ENCODE assay signal across 19 cellular contexts in the genomic region with DNA sequence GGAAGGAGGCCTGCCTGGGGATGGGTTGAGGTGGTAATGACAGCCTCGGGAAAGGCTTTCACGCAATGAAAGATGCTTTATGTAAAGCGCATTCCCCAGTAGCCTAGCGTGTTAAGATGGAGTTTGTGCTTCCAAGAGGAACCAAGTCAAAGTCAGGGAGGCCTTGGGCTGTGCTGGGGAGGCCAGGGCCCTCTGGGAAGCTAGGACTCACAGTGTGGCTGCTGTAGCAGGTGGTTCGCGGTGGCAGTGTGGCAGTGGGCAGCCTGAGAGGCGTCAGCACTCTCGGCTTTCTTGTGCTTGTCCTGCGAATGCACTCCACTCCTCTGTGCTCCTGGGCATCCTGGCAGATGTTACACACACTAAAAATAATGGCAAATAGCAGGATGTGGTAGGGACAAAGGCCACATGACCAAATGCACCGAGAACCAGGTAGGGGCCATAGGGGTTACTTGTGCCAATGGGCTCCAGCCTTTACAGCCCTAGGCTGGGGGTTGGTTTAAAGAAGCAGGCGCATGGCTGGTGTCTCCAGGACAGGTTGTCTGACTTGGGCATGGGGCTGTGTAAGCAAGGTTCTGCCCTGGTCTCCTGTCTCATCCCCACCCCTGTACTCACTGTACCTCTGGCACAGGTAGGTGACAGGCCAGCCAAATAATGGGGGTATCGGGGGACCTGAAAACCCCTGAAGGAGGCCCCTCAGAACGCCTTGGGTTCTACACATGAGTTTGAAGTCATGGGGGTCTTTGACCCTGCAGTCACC.
DNase-seq lines count a peak whose midpoint lies in the region; ATAC-seq, FAIRE-seq and TF ChIP-seq lines count a peak whose summit lies in the region.
"Had no signal": no experiment of that assay in that cellular context is flagged by ENCODE, and none has a peak within 500 bp of the region (broad histone marks: within the 10 kb centered on the region; RNA-seq: fewer than 3 reads in every experiment).

No MANE protein-coding gene starts in this region.

- no peaks in the 10 kb centered on the region for H3K9me3 ChIP-seq in IMR-90 (ENCODE audit: control insufficient read depth, insufficient read depth, low read length)
- H3K9me3 ChIP-seq in kidney (ENCODE audit: control insufficient read depth in 1 of 2, low read length in 2 of 2), result no peaks in the 10 kb centered on the region
- H3K9me3 ChIP-seq: Caco-2 had no signal

- no peak overlapping the region for H3K56ac ChIP-seq in IMR-90 (ENCODE audit: extremely low read depth, insufficient read depth, low read length)

- H3K14ac ChIP-seq in IMR-90 (replicated peaks; ENCODE audit: low read depth, low read length), result no peak overlapping the region

- H3K27me3 ChIP-seq in IMR-90 (ENCODE audit: control insufficient read depth, insufficient read depth, low read length), result no peaks in the 10 kb centered on the region

- H3K36me3 ChIP-seq in IMR-90 (ENCODE audit: control insufficient read depth, insufficient read depth, low read length) (no peaks in the 10 kb centered on the region), kidney (ENCODE audit: control insufficient read depth in 1 of 2, insufficient read depth in 2 of 2, low read length in 2 of 2) (no peaks in the 10 kb centered on the region)

- no peak overlapping the region for H4K5ac ChIP-seq in IMR-90 (ENCODE audit: low read depth, low read length)

- CTCF ChIA-PET in IMR-90 (lab: Yijun Ruan, JAX), result no interaction called here
- CTCF ChIA-PET in Calu3 (lab: Charles Lee), result no interaction called here

- no peak overlapping the region for H4K8ac ChIP-seq in IMR-90 (ENCODE audit: low read depth in 2 of 2, low read length in 2 of 2)

- BruUV-seq in IMR-90 (replicated peaks; lab: Mats Ljungman, UMichigan), result no TSS peak
- BruUV-seq in Calu3 (replicated peaks; lab: Mats Ljungman, UMichigan), result no TSS peak

- H3K4me2 ChIP-seq in IMR-90 (ENCODE audit: low read depth, low read length), result no peak overlapping the region

- 0 out of 2 replicates have a peak, but pooled peaks cover 4% of the 10 kb centered on the region for H3K9me1 ChIP-seq in IMR-90 (ENCODE audit: insufficient read depth, low read length)

- dilution Hi-C loops in IMR-90 (cut with HindIII; ENCODE audit: low sequenced_read_pairs, unreplicated experiment), result no loop called here

- no peak overlapping the region for H2AFZ ChIP-seq in IMR-90 (replicated peaks; ENCODE audit: low read length, poor library complexity)

- H3K36me3 Mint-ChIP-seq in nephron progenitor cell (ENCODE audit: low read depth) (no peaks in the 10 kb centered on the region), Calu3 (ENCODE audit: insufficient read depth, unreplicated experiment) (no peaks in the 10 kb centered on the region)

- no peak overlapping the region for H3K4ac ChIP-seq in IMR-90 (ENCODE audit: low read depth, low read length)

- TF ChIP-seq RAD21 in IMR-90 (IDR thresholded peaks at IDR 0.05; ENCODE audit: low read length), result no peak

- peaks cover 1% of the 10 kb centered on the region; the same call in 1 of the 2 replicates for H3K4me1 ChIP-seq in IMR-90 (ENCODE audit: control insufficient read depth, insufficient read depth, low read length)
- no peaks in the 10 kb centered on the region for H3K4me1 ChIP-seq in kidney (ENCODE audit: control insufficient read depth in 1 of 2, insufficient read depth in 1 of 2, low read depth in 1 of 2, low read length in 2 of 2)
- H3K4me1 ChIP-seq: Caco-2 had no signal

- H2BK20ac ChIP-seq in IMR-90 (ENCODE audit: low read depth, low read length), result no peak overlapping the region

- TF ChIP-seq POLR2A in IMR-90 (IDR thresholded peaks at IDR 0.05; ENCODE audit: low read depth, low read length), result no peak

- H3K23ac ChIP-seq in IMR-90 (ENCODE audit: low read depth, low read length), result no peak overlapping the region

- peaks cover 56% of the 10 kb centered on the region for H3K4me1 Mint-ChIP-seq in nephron progenitor cell
- no peaks in the 10 kb centered on the region for H3K4me1 Mint-ChIP-seq in Calu3 (ENCODE audit: low read depth, unreplicated experiment)

- H2BK5ac ChIP-seq in IMR-90 (ENCODE audit: low read depth, low read length, poor library complexity, severe bottlenecking), result no peak overlapping the region

- H3K27ac ChIP-seq in IMR-90 (ENCODE audit: insufficient read depth, low read length) (no peak overlapping the region), coronary artery (no peak overlapping the region), kidney (ENCODE audit: low read depth in 2 of 2, low read length in 2 of 2) (no peak overlapping the region)
- H3K27ac ChIP-seq: C4-2B had no signal

- FAIRE-seq in kidney (lab: Jason Lieb, UNC), result no peak
- FAIRE-seq: A204.1, GM12878 had no signal

- no peaks in the 10 kb centered on the region for H3K79me1 ChIP-seq in IMR-90 (ENCODE audit: low read depth in 1 of 2, low read length in 2 of 2)

- intact Hi-C loops in IMR-90 (cut with micrococcal nuclease), result no loop called here
- intact Hi-C loops in kidney (cut with DNase I), result no loop called here
- intact Hi-C loops in Calu3 (cut with micrococcal nuclease; ENCODE audit: unreplicated experiment), result no loop called here

- TF ChIP-seq CTCF in IMR-90 (conservative IDR thresholded peaks at IDR 0.05; ENCODE audit: low read depth, low read length) (no peak), coronary artery (IDR thresholded peaks at IDR 0.05) (no peak), kidney (IDR thresholded peaks at IDR 0.05; ENCODE audit: borderline replicate concordance, extremely low read depth, insufficient read depth) (no peak), nephron progenitor cell (IDR thresholded peaks at IDR 0.05) (no peak), Calu3 (IDR thresholded peaks at IDR 0.05; ENCODE audit: unreplicated experiment) (no peak)

- H3K27ac Mint-ChIP-seq in nephron progenitor cell (peak overlapping the region; percentile 66), Calu3 (ENCODE audit: unreplicated experiment) (no peak overlapping the region)
- H3K27ac Mint-ChIP-seq: CD4-positive, alpha-beta T cell had no signal

- H2AK5ac ChIP-seq in IMR-90 (ENCODE audit: low read depth, low read length), result 0 out of 2 replicates have a peak overlapping the region, but pooled peaks have one; percentile 24

- H3K4me3 ChIP-seq in IMR-90 (ENCODE audit: insufficient read depth, low read depth, low read length) (no peak overlapping the region), coronary artery (no peak overlapping the region), kidney (ENCODE audit: low read length in 2 of 2) (no peak overlapping the region)
- H3K4me3 ChIP-seq: GM12878 had no signal

- no peak overlapping the region for H3K9ac ChIP-seq in IMR-90 (ENCODE audit: low read depth, low read length)
- H3K9ac ChIP-seq in kidney (ENCODE audit: low read length in 2 of 2), result no peak overlapping the region

- H3K9me3 Mint-ChIP-seq in nephron progenitor cell (no peaks in the 10 kb centered on the region), Calu3 (ENCODE audit: low read depth, unreplicated experiment) (no peaks in the 10 kb centered on the region)
- H3K9me3 Mint-ChIP-seq: CD4-positive, alpha-beta T cell had no signal

- no peak for DNase-seq in IMR-90
- peak; percentile 41 for DNase-seq in coronary artery (ENCODE audit: low spot score)
- peak; percentile 33 for DNase-seq in kidney
- DNase-seq in nephron progenitor cell, result no peak
- DNase-seq in Calu3, result no peak
- DNase-seq in AG08395 (ENCODE audit: low spot score), result no peak
- DNase-seq in activated T-cell treated with anti-CD3 and anti-CD28 coated beads for 4 hours, result no peak
- DNase-seq: ACHN; AML-193; Caco-2; CD4-positive, alpha-beta T cell; DMS79 treated with DMSO at 0.1 percent for 48 hours; GF-D8; GOT3; H7 had no signal

- in situ Hi-C loops in IMR-90 (cut with MboI; ENCODE audit: low sequenced_read_pairs), result no loop called here

- no peak overlapping the region for H3K4me3 Mint-ChIP-seq in nephron progenitor cell
- H3K4me3 Mint-ChIP-seq in Calu3 (ENCODE audit: low read depth, unreplicated experiment), result no peak overlapping the region
- H3K4me3 Mint-ChIP-seq: CD4-positive, alpha-beta T cell had no signal

- H4K20me1 ChIP-seq in IMR-90 (ENCODE audit: insufficient read depth, low read length), result no peaks in the 10 kb centered on the region

- POLR2A ChIA-PET in IMR-90 (lab: Charles Lee; ENCODE audit: unreplicated experiment), result no interaction called here

- H3K27me3 Mint-ChIP-seq in nephron progenitor cell (ENCODE audit: low read depth, poor library complexity) (peaks cover 8% of the 10 kb centered on the region), Calu3 (ENCODE audit: unreplicated experiment) (peaks cover 44% of the 10 kb centered on the region)

- no peak for ATAC-seq in IMR-90 (ENCODE audit: low read depth)
- ATAC-seq in HG03520 (IDR thresholded peaks at IDR 0.05; ENCODE audit: unreplicated experiment), result no peak
- ATAC-seq: GM12878 had no signal

- H2AK9ac ChIP-seq in IMR-90 (replicated peaks; ENCODE audit: low read depth, low read length, poor library complexity), result no peak overlapping the region

- no peak overlapping the region for H3K18ac ChIP-seq in IMR-90 (ENCODE audit: low read depth, low read length)

- no peak overlapping the region for H2BK15ac ChIP-seq in IMR-90 (ENCODE audit: low read depth, low read length)

- H4K91ac ChIP-seq in IMR-90 (ENCODE audit: insufficient read depth, low read depth, low read length), result no peak overlapping the region

- H2BK120ac ChIP-seq in IMR-90 (ENCODE audit: low read depth, low read length), result no peak overlapping the region

- WGBS in IMR-90 (ENCODE audit: extremely low coverage in 2 of 2, insufficient read length in 1 of 2), 2 experiments, result 82% methylated on average over 7 of the region's 13 CpGs; no CpG with 5 or more reads in 1 of the 2 experiments

TF ChIP-seq in IMR-90, 13 proteins besides CTCF, POLR2A, EP300 and RAD21:
- TF ChIP-seq CEBPB (IDR thresholded peaks at IDR 0.05; ENCODE audit: low read depth, low read length) (no peak), CHD1 (IDR thresholded peaks at IDR 0.05; ENCODE audit: low read depth, low read length) (no peak)
- TF ChIP-seq, protein P1, sequence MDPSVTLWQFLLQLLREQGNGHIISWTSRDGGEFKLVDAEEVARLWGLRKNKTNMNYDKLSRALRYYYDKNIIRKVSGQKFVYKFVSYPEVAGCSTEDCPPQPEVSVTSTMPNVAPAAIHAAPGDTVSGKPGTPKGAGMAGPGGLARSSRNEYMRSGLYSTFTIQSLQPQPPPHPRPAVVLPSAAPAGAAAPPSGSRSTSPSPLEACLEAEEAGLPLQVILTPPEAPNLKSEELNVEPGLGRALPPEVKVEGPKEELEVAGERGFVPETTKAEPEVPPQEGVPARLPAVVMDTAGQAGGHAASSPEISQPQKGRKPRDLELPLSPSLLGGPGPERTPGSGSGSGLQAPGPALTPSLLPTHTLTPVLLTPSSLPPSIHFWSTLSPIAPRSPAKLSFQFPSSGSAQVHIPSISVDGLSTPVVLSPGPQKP (IDR thresholded peaks at IDR 0.05; ENCODE audit: borderline replicate concordance, low read depth, low read length), result no peak

Comparison
In these comparisons a context has a peak if more than half of its experiments do, and no peak if none do; other contexts are left out.
1. DNase-seq: peak in coronary artery (single experiment) and kidney (single experiment); none in IMR-90 (single experiment), nephron progenitor cell (single experiment), Calu3 (single experiment), AG08395 (single experiment) and activated T-cell treated with anti-CD3 and anti-CD28 coated beads for 4 hours (single experiment).